7 cellular contexts compared by ENCODE assay signal in genomic region chr21:39184050-39184980, GRCh38. TPM values are rescaled to one million over a fixed set of nuclear protein-coding genes. Genes with fewer than 3 reads are reported as not detected.
DNase-seq lines count a peak whose midpoint lies in the region; ATAC-seq and FAIRE-seq lines count a peak whose summit lies in the region.

No MANE protein-coding gene starts in this region.

- H3K27me3 ChIP-seq in GM23248 (replicated peaks; ENCODE audit: insufficient read depth) (no peaks in the 10 kb centered on the region), muscle layer of colon (ENCODE audit: control insufficient read depth in 1 of 2, insufficient read depth in 2 of 2, low read length in 2 of 2) (no peaks in the 10 kb centered on the region)

- FAIRE-seq in urothelium cell line (lab: Jason Lieb, UNC) = no peak

- no peaks in the 10 kb centered on the region for H4K20me1 ChIP-seq in GM23248 (ENCODE audit: insufficient read depth)

- H3K9me3 ChIP-seq in GM23248 (ENCODE audit: low read depth) (no peaks in the 10 kb centered on the region), muscle layer of colon (ENCODE audit: low read length) (no peaks in the 10 kb centered on the region)

- H3K27ac ChIP-seq in GM23248 (peak overlapping the region; percentile 89), cingulate gyrus (ENCODE audit: low read depth, low read length) (peak overlapping the region; percentile 91), muscle layer of colon (ENCODE audit: low read depth, low read length) (peak overlapping the region; percentile 77)

- peak overlapping the region; percentile 85 for H3K4me2 ChIP-seq in GM23248 (ENCODE audit: unreplicated experiment)

- H3K9ac ChIP-seq in GM23248 = peak overlapping the region; percentile 97
- H3K9ac ChIP-seq in muscle layer of colon (ENCODE audit: low read length) = peak overlapping the region; percentile 72

- H3K9me2 ChIP-seq in GM23248 (ENCODE audit: insufficient read depth) = no peaks in the 10 kb centered on the region

- 3 to 4% methylated on average over 22 of the region's 22 CpGs for WGBS in GM23248 (ENCODE audit: low coverage in 1 of 2, low lambda C conversion rate in 2 of 2, missing lambda C conversion rate in 2 of 2), 2 experiments

- H3K4me3 ChIP-seq in GM23248 (peak overlapping the region; percentile 81), muscle layer of colon (ENCODE audit: low read depth in 1 of 2, low read length in 2 of 2) (peak overlapping the region; percentile 82)

- H3K36me3 ChIP-seq in GM23248 (ENCODE audit: low read depth) = peaks cover 9% of the 10 kb centered on the region; the same call in 1 of the 2 replicates
- H3K36me3 ChIP-seq in muscle layer of colon (ENCODE audit: insufficient read depth, low read length) = no peaks in the 10 kb centered on the region

- H3K4me1 ChIP-seq in GM23248 (ENCODE audit: insufficient read depth) = peaks cover 34% of the 10 kb centered on the region
- H3K4me1 ChIP-seq in muscle layer of colon (ENCODE audit: insufficient read depth, low read length) = peaks cover 34% of the 10 kb centered on the region

- ATAC-seq in GM19397 (IDR thresholded peaks at IDR 0.05; ENCODE audit: unreplicated experiment) = no peak

- H2AFZ ChIP-seq in GM23248 = peak overlapping the region; percentile 78

- H3K79me2 ChIP-seq in GM23248 (ENCODE audit: insufficient read depth) = peaks cover 37% of the 10 kb centered on the region

- in situ Hi-C loops in GM23248 (cut with MboI) = no loop called here

- DNase-seq in GM23248 (peak; percentile 38), NCI-H69 (lab: John Stamatoyannopoulos, UW) (peak; percentile 49), urothelium cell line (ENCODE audit: low spot score) (no peak), retina (no peak)

- peaks cover 20% of the 10 kb centered on the region for H3F3A ChIP-seq in GM23248 (ENCODE audit: insufficient read depth)

RNA-seq across cellular contexts. Expression of gene PSMG1, which starts 1.1 kb away (rescaled TPM):
- 40.7 and 64.7 TPM in 2 replicates for total RNA-seq in GM23248 (2014; rRNA removed; shearing (Covaris generic))
- 88.0 and 99.2 TPM in 2 replicates for polyA plus RNA-seq in GM23248 (2016; fragmentation: Nextera tagmentation; extraction: Ambion mirVana)

Comparison
In these comparisons a context has a peak if more than half of its experiments do, and no peak if none do; other contexts are left out.
1. DNase-seq: peak in GM23248 (single experiment) and NCI-H69 (single experiment); none in urothelium cell line (single experiment) and retina (single experiment).
2. Peak in every context shown above with its lines, with median percentiles within 50 percentile points of each other: H3K27ac ChIP-seq.